22 cellular contexts compared by ENCODE assay signal in genomic region chr2:237507478-237507877, GRCh38. TPM values are rescaled to one million over a fixed set of nuclear protein-coding genes. Genes with fewer than 3 reads are reported as not detected.
"Had no signal": no experiment of that assay in that cellular context is flagged by ENCODE, and none has a peak within 500 bp of the region (broad histone marks: within the 10 kb centered on the region; RNA-seq: fewer than 3 reads in every experiment).

No MANE protein-coding gene starts in this region.

- DNase-seq: activated CD4-positive, alpha-beta memory T cell treated with anti-CD3 and anti-CD28 coated beads for 36 hours; activated CD4-positive, alpha-beta T cell treated with anti-CD3 and anti-CD28 coated beads for 1 hour; activated CD8-positive, alpha-beta memory T cell treated with anti-CD3 and anti-CD28 coated beads, Interleukin-2, amount 10 ng/mL, durations not matched to agents 7 days and 5 days; activated effector memory CD4-positive, alpha-beta T cell treated with Interleukin-2 at 50 U/mL for 16 hours; activated T-cell treated with anti-CD3 and anti-CD28 coated beads, Interleukin-2, amount 50 U/mL, for 1 hour; effector memory CD4-positive, alpha-beta T cell; head of caudate nucleus; mammary epithelial cell; natural killer cell; right cardiac atrium; spleen; T-cell; T1000; testis had no signal

- FAIRE-seq: frontal cortex had no signal

- H3K27ac ChIP-seq: spleen, testis had no signal

- ATAC-seq: activated CD8-positive, alpha-beta memory T cell treated with anti-CD3 and anti-CD28 coated beads, Interleukin-2, amount 10 ng/mL, durations not matched to agents 7 days and 5 days; natural killer cell; right cardiac atrium; T-cell had no signal

- H3K4me3 ChIP-seq: spleen, testis had no signal

- H3K9me3 ChIP-seq: spleen, testis had no signal

- H3K27me3 ChIP-seq: testis had no signal

- H3K36me3 ChIP-seq: spleen had no signal

RNA-seq across cellular contexts. Expression of gene MLPH, which starts 20.4 kb away (rescaled TPM):
- total RNA-seq: activated CD4-positive, alpha-beta memory T cell treated with anti-CD3 and anti-CD28 coated beads for 36 hours; activated CD8-positive, alpha-beta memory T cell treated with anti-CD3 and anti-CD28 coated beads, Interleukin-2, amount 10 ng/mL, durations not matched to agents 7 days and 5 days; activated naive CD4-positive, alpha-beta T cell treated with anti-CD3 and anti-CD28 coated beads, Interleukin-2, amount 50 U/mL, for 72 hours; natural killer cell had no signal

RNA-seq across cellular contexts. Expression of gene PRLH, which starts 58.9 kb away (rescaled TPM):
- total RNA-seq: activated CD4-positive, alpha-beta memory T cell treated with anti-CD3 and anti-CD28 coated beads for 36 hours; activated CD8-positive, alpha-beta memory T cell treated with anti-CD3 and anti-CD28 coated beads, Interleukin-2, amount 10 ng/mL, durations not matched to agents 7 days and 5 days; activated naive CD4-positive, alpha-beta T cell treated with anti-CD3 and anti-CD28 coated beads, Interleukin-2, amount 50 U/mL, for 72 hours; fibroblast of lung; frontal cortex; mammary epithelial cell; mucosa of gallbladder; natural killer cell; omental fat pad; progenitor cell of endocrine pancreas; right cardiac atrium; SK-MEL-5; spleen; T-cell; testis; urinary bladder had no signal
- polyA plus RNA-seq: fibroblast of lung, mammary epithelial cell, right cardiac atrium, spleen, urinary bladder had no signal
